In the genomic region with DNA sequence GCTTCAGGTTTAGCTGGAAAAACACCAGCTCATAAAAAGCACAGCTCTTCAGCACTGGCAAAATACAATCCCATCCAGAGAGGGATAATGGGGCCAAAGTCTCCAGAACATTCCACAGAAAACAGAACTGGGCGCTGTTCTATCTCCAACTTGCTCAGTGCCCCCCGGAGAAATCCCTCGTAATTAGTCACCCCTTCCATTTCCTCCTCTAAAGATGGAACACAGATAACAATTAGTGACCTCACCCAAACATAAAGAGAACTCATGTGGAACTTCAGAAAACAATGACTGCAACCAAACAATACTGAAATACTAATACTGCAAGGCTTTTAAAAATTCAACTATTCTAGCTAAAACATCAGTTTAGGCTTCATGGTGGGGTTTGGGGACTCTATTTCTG, we compare ENCODE assay signal across 12 cellular contexts. TPM values are rescaled to one million over a fixed set of nuclear protein-coding genes. Genes with fewer than 3 reads are reported as not detected.
DNase-seq lines count a peak whose midpoint lies in the region; ATAC-seq and TF ChIP-seq lines count a peak whose summit lies in the region.
"Had no signal": no experiment of that assay in that cellular context is flagged by ENCODE, and none has a peak within 500 bp of the region (broad histone marks: within the 10 kb centered on the region; RNA-seq: fewer than 3 reads in every experiment).

No MANE protein-coding gene starts in this region.

- DNase-seq in MG63 (peak; percentile 3), coronary artery (ENCODE audit: low spot score) (peak; percentile 24), mesothelial cell of epicardium (ENCODE audit: low spot score in 2 of 2, unreplicated experiment in 2 of 2) (no peak)
- no peak for DNase-seq in activated T-cell treated with anti-CD3 and anti-CD28 coated beads, Interleukin-2, amount 50 U/mL, for 4 hours
- DNase-seq: H7, tibial artery had no signal

- ATAC-seq in HG02885 (IDR thresholded peaks at IDR 0.05; ENCODE audit: poor library complexity, unreplicated experiment) (no peak), GM18870 (IDR thresholded peaks at IDR 0.05; ENCODE audit: unreplicated experiment) (no peak), HG03280 (IDR thresholded peaks at IDR 0.05; ENCODE audit: unreplicated experiment) (no peak)
- no peak for ATAC-seq in activated T-cell treated with anti-CD3 and anti-CD28 coated beads, Interleukin-2, amount 50 U/mL, for 4 hours
- ATAC-seq: natural killer cell treated with Interleukin-12 subunit alpha and Interleukin-12 subunit beta and Interleukin-15 and Interleukin-18, amount 100 ng/mL, for 72 hours had no signal

- H3K9me3 Mint-ChIP-seq in mesothelial cell of epicardium, result no peaks in the 10 kb centered on the region
- no peaks in the 10 kb centered on the region for H3K9me3 Mint-ChIP-seq in activated T-cell treated with anti-CD3 and anti-CD28 coated beads, Interleukin-2, amount 50 U/mL, for 4 hours
- H3K9me3 Mint-ChIP-seq: natural killer cell treated with Interleukin-12 subunit alpha and Interleukin-12 subunit beta and Interleukin-15 and Interleukin-18, amount 100 ng/mL, for 72 hours had no signal

- peaks cover 0 to 14% (median 8%) of the 10 kb centered on the region in 10 experiments; a peak in 12 of 20 replicates for H3K4me1 ChIP-seq in BLaER1 treated with 17β-estradiol and CSF1 and Interleukin-3, amounts not matched to agents 10 nM and 100 nM
- H3K4me1 ChIP-seq: tibial artery had no signal

- H3K4me3 Mint-ChIP-seq in mesothelial cell of epicardium, result no peak overlapping the region
- H3K4me3 Mint-ChIP-seq in activated T-cell treated with anti-CD3 and anti-CD28 coated beads, Interleukin-2, amount 50 U/mL, for 4 hours, result no peak overlapping the region
- H3K4me3 Mint-ChIP-seq: natural killer cell treated with Interleukin-12 subunit alpha and Interleukin-12 subunit beta and Interleukin-15 and Interleukin-18, amount 100 ng/mL, for 72 hours had no signal

- no peaks in the 10 kb centered on the region for H3K27me3 ChIP-seq in BLaER1 treated with 17β-estradiol and CSF1 and Interleukin-3, amounts not matched to agents 10 nM and 100 nM
- no peaks in the 10 kb centered on the region for H3K27me3 ChIP-seq in MG63
- H3K27me3 ChIP-seq: tibial artery had no signal

- H3K9ac ChIP-seq in BLaER1 treated with 17β-estradiol and CSF1 and Interleukin-3, amounts not matched to agents 10 nM and 100 nM, result no peak overlapping the region

- H3K4me2 ChIP-seq in BLaER1 treated with 17β-estradiol and CSF1 and Interleukin-3, amounts not matched to agents 10 nM and 100 nM, result peak overlapping the region in 6 of 11 experiments; percentile 5 to 45 (median 12); a peak in 5 of 22 replicates

- H3K27me3 Mint-ChIP-seq in mesothelial cell of epicardium (ENCODE audit: low read depth), result no peaks in the 10 kb centered on the region
- peaks cover 3% of the 10 kb centered on the region for H3K27me3 Mint-ChIP-seq in activated T-cell treated with anti-CD3 and anti-CD28 coated beads, Interleukin-2, amount 50 U/mL, for 4 hours (ENCODE audit: low read depth)

- peaks cover 14% of the 10 kb centered on the region for H3K36me3 Mint-ChIP-seq in mesothelial cell of epicardium
- no peaks in the 10 kb centered on the region for H3K36me3 Mint-ChIP-seq in activated T-cell treated with anti-CD3 and anti-CD28 coated beads, Interleukin-2, amount 50 U/mL, for 4 hours (ENCODE audit: insufficient read depth)
- H3K36me3 Mint-ChIP-seq: natural killer cell treated with Interleukin-12 subunit alpha and Interleukin-12 subunit beta and Interleukin-15 and Interleukin-18, amount 100 ng/mL, for 72 hours had no signal

- no peaks in the 10 kb centered on the region; a peak in 1 of 22 replicates for H4K20me1 ChIP-seq in BLaER1 treated with 17β-estradiol and CSF1 and Interleukin-3, amounts not matched to agents 10 nM and 100 nM

- no peak for TF ChIP-seq CTCF in coronary artery (IDR thresholded peaks at IDR 0.05)
- no peak for TF ChIP-seq CTCF in mesothelial cell of epicardium (IDR thresholded peaks at IDR 0.05; ENCODE audit: unreplicated experiment)

- peaks cover 23% of the 10 kb centered on the region for H3K4me1 Mint-ChIP-seq in mesothelial cell of epicardium
- H3K4me1 Mint-ChIP-seq in activated T-cell treated with anti-CD3 and anti-CD28 coated beads, Interleukin-2, amount 50 U/mL, for 4 hours (ENCODE audit: low read depth), result no peaks in the 10 kb centered on the region

- H3K36me3 ChIP-seq in BLaER1 treated with 17β-estradiol and CSF1 and Interleukin-3, amounts not matched to agents 10 nM and 100 nM, result peaks cover 0 to 21% (median 6%) of the 10 kb centered on the region in 11 experiments; a peak in 6 of 22 replicates
- no peaks in the 10 kb centered on the region for H3K36me3 ChIP-seq in MG63
- H3K36me3 ChIP-seq: tibial artery had no signal

- no peak overlapping the region for H3K27ac ChIP-seq in BLaER1 treated with 17β-estradiol and CSF1 and Interleukin-3, amounts not matched to agents 10 nM and 100 nM
- no peak overlapping the region for H3K27ac ChIP-seq in coronary artery
- H3K27ac ChIP-seq: HL-60, tibial artery had no signal

- peaks cover 0 to 15% (median 0%) of the 10 kb centered on the region in 11 experiments; a peak in 7 of 22 replicates for H3K9me3 ChIP-seq in BLaER1 treated with 17β-estradiol and CSF1 and Interleukin-3, amounts not matched to agents 10 nM and 100 nM (replicated peaks in 1 of 11)
- no peaks in the 10 kb centered on the region for H3K9me3 ChIP-seq in MG63
- H3K9me3 ChIP-seq: tibial artery had no signal

- no peak overlapping the region for H3K4me3 ChIP-seq in BLaER1 treated with 17β-estradiol and CSF1 and Interleukin-3, amounts not matched to agents 10 nM and 100 nM
- H3K4me3 ChIP-seq in MG63 (no peak overlapping the region), coronary artery (no peak overlapping the region)
- H3K4me3 ChIP-seq: tibial artery had no signal

- peak overlapping the region; percentile 0 for H3K27ac Mint-ChIP-seq in mesothelial cell of epicardium
- H3K27ac Mint-ChIP-seq: natural killer cell treated with Interleukin-12 subunit alpha and Interleukin-12 subunit beta and Interleukin-15 and Interleukin-18, amount 100 ng/mL, for 72 hours had no signal

RNA-seq across cellular contexts. Expression of a gene that starts 46.3 kb away (rescaled TPM):
- 0.57 and 1.1 TPM in 2 replicates for total RNA-seq in MG63 (2014; rRNA removed; shearing (Covaris generic); ENCODE audit: low replicate concordance)
- 33.9 to 34.8 TPM (median 34.1 TPM) in 3 replicates for total RNA-seq in mesothelial cell of epicardium
- total RNA-seq in activated T-cell treated with anti-CD3 and anti-CD28 coated beads, Interleukin-2, amount 50 U/mL, for 4 hours, result under 1 TPM; 0.27 to 0.53 (median 0.46) TPM

Comparison
In these comparisons a context has a peak if more than half of its experiments do, and no peak if none do; other contexts are left out.
1. DNase-seq: peak in MG63 (single experiment) and coronary artery (single experiment); none in mesothelial cell of epicardium (0 of 2) and activated T-cell treated with anti-CD3 and anti-CD28 coated beads, Interleukin-2, amount 50 U/mL, for 4 hours (single experiment).
2. RNA of a gene that starts 46.3 kb away (total RNA-seq): 33.9 to 34.8 TPM in mesothelial cell of epicardium; 0.57 to 1.1 TPM in MG63 and 0.27 to 0.53 TPM in activated T-cell treated with anti-CD3 and anti-CD28 coated beads, Interleukin-2, amount 50 U/mL, for 4 hours; every median in the first group is over 10 times any median in the second.